In genomic region chr9:2638871-2639673, GRCh38 we compare ENCODE assay signal across 14 cellular contexts. TPM values are rescaled to one million over a fixed set of nuclear protein-coding genes. Genes with fewer than 3 reads are reported as not detected.
A peak's percentile ranks its signal among the peaks of the same experiment; 100 is the strongest.
DNase-seq lines count a peak whose midpoint lies in the region; ATAC-seq and TF ChIP-seq lines count a peak whose summit lies in the region.
"Had no signal": no experiment of that assay in that cellular context is flagged by ENCODE, and none has a peak within 500 bp of the region (broad histone marks: within the 10 kb centered on the region; RNA-seq: fewer than 3 reads in every experiment).

No MANE protein-coding gene starts in this region.

- H3K27me3 ChIP-seq in lower lobe of right lung (ENCODE audit: low read depth), result no peaks in the 10 kb centered on the region
- H3K27me3 ChIP-seq: upper lobe of right lung had no signal

- intact Hi-C loops in activated naive CD4-positive, alpha-beta T cell treated with anti-CD3 and anti-CD28 coated beads for 36 hours (cut with micrococcal nuclease), result loop anchor here (1.0 kb wide), 2 partner anchors 16 to 18 kb away; partner anchors contain the start of gene VLDLR
- intact Hi-C loops in lower lobe of right lung (cut with DNase I), result no loop called here

- no peak for TF ChIP-seq CTCF in lower lobe of right lung (IDR thresholded peaks at IDR 0.05)

- CTCF ChIA-PET in activated naive CD4-positive, alpha-beta T cell treated with anti-CD3 and anti-CD28 coated beads for 36 hours (lab: Charles Lee), result interaction anchor here (1.1 kb wide), 1 partner anchor 10 kb away, joined by 3 read pairs; no protein-coding TSS in a partner anchor

- peak; percentile 81 for ATAC-seq in GM21717 (IDR thresholded peaks at IDR 0.05; ENCODE audit: unreplicated experiment)
- ATAC-seq in HG03354 (IDR thresholded peaks at IDR 0.05; ENCODE audit: poor library complexity, severe bottlenecking, unreplicated experiment), result peak; percentile 79
- ATAC-seq in stimulated activated naive CD8-positive, alpha-beta T cell treated with anti-CD3 and anti-CD28 coated beads, Interleukin-15, Interleukin-2, amounts not matched to agents 100 U/mL and 50 U/mL, for 24 hours, result peak; percentile 96
- no peak for ATAC-seq in lower lobe of right lung
- ATAC-seq: upper lobe of right lung had no signal

- no peaks in the 10 kb centered on the region for H3K9me3 ChIP-seq in lower lobe of right lung
- H3K9me3 ChIP-seq: upper lobe of right lung had no signal

- H3K4me3 ChIP-seq in lower lobe of right lung, result no peak overlapping the region
- H3K4me3 ChIP-seq: skin epidermis, upper lobe of right lung had no signal

- H3K4me1 ChIP-seq in lower lobe of right lung, result peaks cover 6% of the 10 kb centered on the region
- H3K4me1 ChIP-seq: upper lobe of right lung had no signal

- H3K4me3 Mint-ChIP-seq in activated naive CD4-positive, alpha-beta T cell treated with anti-CD3 and anti-CD28 coated beads for 36 hours, result no peak overlapping the region
- H3K4me3 Mint-ChIP-seq: H9 had no signal

- H3K36me3 Mint-ChIP-seq in activated naive CD4-positive, alpha-beta T cell treated with anti-CD3 and anti-CD28 coated beads for 36 hours (ENCODE audit: low read depth), result peaks cover 7% of the 10 kb centered on the region

- peaks cover 2% of the 10 kb centered on the region for H3K9me3 Mint-ChIP-seq in activated naive CD4-positive, alpha-beta T cell treated with anti-CD3 and anti-CD28 coated beads for 36 hours
- H3K9me3 Mint-ChIP-seq: H9 had no signal

- H3K27me3 Mint-ChIP-seq in activated naive CD4-positive, alpha-beta T cell treated with anti-CD3 and anti-CD28 coated beads for 36 hours (ENCODE audit: low read depth), result peaks cover 20% of the 10 kb centered on the region

- no peak overlapping the region for H3K27ac ChIP-seq in lower lobe of right lung
- H3K27ac ChIP-seq: skin epidermis, upper lobe of right lung had no signal

- DNase-seq in activated naive CD4-positive, alpha-beta T cell treated with anti-CD3 and anti-CD28 coated beads for 36 hours, result peak; percentile 7
- no peak for DNase-seq in activated naive CD4-positive, alpha-beta T cell treated with anti-CD3 and anti-CD28 coated beads, Interleukin-2, amount 50 U/mL, for 16 hours
- DNase-seq in stimulated activated naive CD8-positive, alpha-beta T cell treated with anti-CD3 and anti-CD28 coated beads, Interleukin-15, Interleukin-2, amounts not matched to agents 100 U/mL and 50 U/mL, for 24 hours, result no peak
- DNase-seq in dedifferentiated amniotic fluid mesenchymal stem cell (ENCODE audit: extremely low spot score), result no peak
- DNase-seq in NCI-H524 (lab: John Stamatoyannopoulos, UW), result no peak
- DNase-seq in lower lobe of right lung, result no peak
- DNase-seq: H9, islet precursor cell, NCI-H1092, SIG-M5, upper lobe of right lung had no signal

- H3K27ac Mint-ChIP-seq in activated naive CD4-positive, alpha-beta T cell treated with anti-CD3 and anti-CD28 coated beads for 36 hours, result no peak overlapping the region

- peaks cover 30% of the 10 kb centered on the region for H3K36me3 ChIP-seq in lower lobe of right lung

- H3K4me1 Mint-ChIP-seq in activated naive CD4-positive, alpha-beta T cell treated with anti-CD3 and anti-CD28 coated beads for 36 hours (ENCODE audit: low read depth), result peaks cover 9% of the 10 kb centered on the region

RNA-seq across cellular contexts. Expression of gene VLDLR, which starts 17.5 kb away (rescaled TPM):
- total RNA-seq in activated naive CD4-positive, alpha-beta T cell treated with anti-CD3 and anti-CD28 coated beads for 36 hours, result 1 to 10 TPM; 7.7 to 8.6 TPM
- total RNA-seq in lower lobe of right lung, result 16.3 TPM

Comparison
In these comparisons a context has a peak if more than half of its experiments do, and no peak if none do; other contexts are left out.
1. ATAC-seq: peak in GM21717 (single experiment), HG03354 (single experiment) and stimulated activated naive CD8-positive, alpha-beta T cell treated with anti-CD3 and anti-CD28 coated beads, Interleukin-15, Interleukin-2, amounts not matched to agents 100 U/mL and 50 U/mL, for 24 hours (single experiment); none in lower lobe of right lung (0 of 2).